3 cellular contexts compared by ENCODE assay signal in the genomic region with DNA sequence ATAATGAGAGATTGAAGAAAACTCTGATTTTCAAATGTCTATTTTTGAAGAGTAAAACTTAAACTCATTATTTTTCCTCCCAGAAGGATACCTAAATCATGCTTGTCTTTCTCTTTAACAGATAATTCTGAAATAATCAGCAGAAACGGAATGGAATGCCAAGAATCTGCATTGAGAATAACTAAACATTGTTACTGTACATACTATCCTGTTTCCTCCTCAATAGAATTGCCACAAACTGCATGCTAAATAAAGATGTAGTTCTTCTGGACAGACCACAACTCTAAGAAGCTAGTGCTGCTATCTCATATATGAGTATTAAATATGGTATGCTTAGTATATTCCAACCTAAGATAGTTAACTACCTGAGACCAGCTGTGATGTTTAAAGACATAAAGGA.
TF ChIP-seq lines count a peak whose summit lies in the region.

No MANE protein-coding gene starts in this region.

TF ChIP-seq in SK-N-SH treated with all-trans-retinoic acid at 6 μM for 48 hours, 23 proteins besides CTCF, POLR2A, EP300 and RAD21 (continued from another document and continues in another):
- TF ChIP-seq, protein P1, sequence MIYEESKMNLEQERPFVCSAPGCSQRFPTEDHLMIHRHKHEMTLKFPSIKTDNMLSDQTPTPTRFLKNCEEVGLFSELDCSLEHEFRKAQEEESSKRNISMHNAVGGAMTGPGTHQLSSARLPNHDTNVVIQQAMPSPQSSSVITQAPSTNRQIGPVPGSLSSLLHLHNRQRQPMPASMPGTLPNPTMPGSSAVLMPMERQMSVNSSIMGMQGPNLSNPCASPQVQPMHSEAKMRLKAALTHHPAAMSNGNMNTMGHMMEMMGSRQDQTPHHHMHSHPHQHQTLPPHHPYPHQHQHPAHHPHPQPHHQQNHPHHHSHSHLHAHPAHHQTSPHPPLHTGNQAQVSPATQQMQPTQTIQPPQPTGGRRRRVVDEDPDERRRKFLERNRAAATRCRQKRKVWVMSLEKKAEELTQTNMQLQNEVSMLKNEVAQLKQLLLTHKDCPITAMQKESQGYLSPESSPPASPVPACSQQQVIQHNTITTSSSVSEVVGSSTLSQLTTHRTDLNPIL (CRISPR knock-in tag; IDR thresholded peaks at IDR 0.05; ENCODE audit: low read depth): no peak
- no peak; the same call in 1 of the 2 replicates for TF ChIP-seq ISL1 (CRISPR knock-in tag; IDR thresholded peaks at IDR 0.05)
- no peak for TF ChIP-seq OSR1 (CRISPR knock-in tag; IDR thresholded peaks at IDR 0.05)
- TF ChIP-seq, protein P2, sequence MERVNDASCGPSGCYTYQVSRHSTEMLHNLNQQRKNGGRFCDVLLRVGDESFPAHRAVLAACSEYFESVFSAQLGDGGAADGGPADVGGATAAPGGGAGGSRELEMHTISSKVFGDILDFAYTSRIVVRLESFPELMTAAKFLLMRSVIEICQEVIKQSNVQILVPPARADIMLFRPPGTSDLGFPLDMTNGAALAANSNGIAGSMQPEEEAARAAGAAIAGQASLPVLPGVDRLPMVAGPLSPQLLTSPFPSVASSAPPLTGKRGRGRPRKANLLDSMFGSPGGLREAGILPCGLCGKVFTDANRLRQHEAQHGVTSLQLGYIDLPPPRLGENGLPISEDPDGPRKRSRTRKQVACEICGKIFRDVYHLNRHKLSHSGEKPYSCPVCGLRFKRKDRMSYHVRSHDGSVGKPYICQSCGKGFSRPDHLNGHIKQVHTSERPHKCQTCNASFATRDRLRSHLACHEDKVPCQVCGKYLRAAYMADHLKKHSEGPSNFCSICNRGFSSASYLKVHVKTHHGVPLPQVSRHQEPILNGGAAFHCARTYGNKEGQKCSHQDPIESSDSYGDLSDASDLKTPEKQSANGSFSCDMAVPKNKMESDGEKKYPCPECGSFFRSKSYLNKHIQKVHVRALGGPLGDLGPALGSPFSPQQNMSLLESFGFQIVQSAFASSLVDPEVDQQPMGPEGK (CRISPR knock-in tag; IDR thresholded peaks at IDR 0.05; ENCODE audit: borderline replicate concordance): no peak
- TF ChIP-seq, protein P3, sequence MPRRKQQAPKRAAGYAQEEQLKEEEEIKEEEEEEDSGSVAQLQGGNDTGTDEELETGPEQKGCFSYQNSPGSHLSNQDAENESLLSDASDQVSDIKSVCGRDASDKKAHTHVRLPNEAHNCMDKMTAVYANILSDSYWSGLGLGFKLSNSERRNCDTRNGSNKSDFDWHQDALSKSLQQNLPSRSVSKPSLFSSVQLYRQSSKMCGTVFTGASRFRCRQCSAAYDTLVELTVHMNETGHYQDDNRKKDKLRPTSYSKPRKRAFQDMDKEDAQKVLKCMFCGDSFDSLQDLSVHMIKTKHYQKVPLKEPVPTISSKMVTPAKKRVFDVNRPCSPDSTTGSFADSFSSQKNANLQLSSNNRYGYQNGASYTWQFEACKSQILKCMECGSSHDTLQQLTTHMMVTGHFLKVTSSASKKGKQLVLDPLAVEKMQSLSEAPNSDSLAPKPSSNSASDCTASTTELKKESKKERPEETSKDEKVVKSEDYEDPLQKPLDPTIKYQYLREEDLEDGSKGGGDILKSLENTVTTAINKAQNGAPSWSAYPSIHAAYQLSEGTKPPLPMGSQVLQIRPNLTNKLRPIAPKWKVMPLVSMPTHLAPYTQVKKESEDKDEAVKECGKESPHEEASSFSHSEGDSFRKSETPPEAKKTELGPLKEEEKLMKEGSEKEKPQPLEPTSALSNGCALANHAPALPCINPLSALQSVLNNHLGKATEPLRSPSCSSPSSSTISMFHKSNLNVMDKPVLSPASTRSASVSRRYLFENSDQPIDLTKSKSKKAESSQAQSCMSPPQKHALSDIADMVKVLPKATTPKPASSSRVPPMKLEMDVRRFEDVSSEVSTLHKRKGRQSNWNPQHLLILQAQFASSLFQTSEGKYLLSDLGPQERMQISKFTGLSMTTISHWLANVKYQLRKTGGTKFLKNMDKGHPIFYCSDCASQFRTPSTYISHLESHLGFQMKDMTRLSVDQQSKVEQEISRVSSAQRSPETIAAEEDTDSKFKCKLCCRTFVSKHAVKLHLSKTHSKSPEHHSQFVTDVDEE (CRISPR knock-in tag; IDR thresholded peaks at IDR 0.05): no peak
- no peak for TF ChIP-seq TOX (CRISPR knock-in tag; IDR thresholded peaks at IDR 0.05; ENCODE audit: borderline replicate concordance)
- TF ChIP-seq ESRRG (CRISPR knock-in tag; IDR thresholded peaks at IDR 0.05): no peak
- no peak for TF ChIP-seq ZFP30 (CRISPR knock-in tag; IDR thresholded peaks at IDR 0.05)

TF ChIP-seq in SK-N-SH, 30 proteins besides CTCF, POLR2A, EP300 and RAD21 (continued from another document):
- TF ChIP-seq, protein P4, sequence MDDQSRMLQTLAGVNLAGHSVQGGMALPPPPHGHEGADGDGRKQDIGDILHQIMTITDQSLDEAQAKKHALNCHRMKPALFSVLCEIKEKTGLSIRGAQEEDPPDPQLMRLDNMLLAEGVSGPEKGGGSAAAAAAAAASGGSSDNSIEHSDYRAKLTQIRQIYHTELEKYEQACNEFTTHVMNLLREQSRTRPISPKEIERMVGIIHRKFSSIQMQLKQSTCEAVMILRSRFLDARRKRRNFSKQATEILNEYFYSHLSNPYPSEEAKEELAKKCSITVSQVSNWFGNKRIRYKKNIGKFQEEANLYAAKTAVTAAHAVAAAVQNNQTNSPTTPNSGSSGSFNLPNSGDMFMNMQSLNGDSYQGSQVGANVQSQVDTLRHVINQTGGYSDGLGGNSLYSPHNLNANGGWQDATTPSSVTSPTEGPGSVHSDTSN (IDR thresholded peaks at IDR 0.05): no peak
- TF ChIP-seq EZH2phosphoT487 (IDR thresholded peaks at IDR 0.05; ENCODE audit: borderline replicate concordance, low read depth) (no peak), YY1 (IDR thresholded peaks at IDR 0.05; ENCODE audit: low read depth) (no peak), NRF1 (IDR thresholded peaks at IDR 0.05; ENCODE audit: low read depth, low read length) (no peak), TAF1 (IDR thresholded peaks at IDR 0.05; ENCODE audit: borderline replicate concordance, low read depth, low read length) (no peak), POLR2AphosphoS5 (IDR thresholded peaks at IDR 0.05; ENCODE audit: low read depth, low read length) (no peak), CHD2 (IDR thresholded peaks at IDR 0.05; ENCODE audit: low read length, partially characterized antibody) (no peak), FOXM1 (IDR thresholded peaks at IDR 0.05; ENCODE audit: low read depth) (no peak)
- TF ChIP-seq, protein P5, sequence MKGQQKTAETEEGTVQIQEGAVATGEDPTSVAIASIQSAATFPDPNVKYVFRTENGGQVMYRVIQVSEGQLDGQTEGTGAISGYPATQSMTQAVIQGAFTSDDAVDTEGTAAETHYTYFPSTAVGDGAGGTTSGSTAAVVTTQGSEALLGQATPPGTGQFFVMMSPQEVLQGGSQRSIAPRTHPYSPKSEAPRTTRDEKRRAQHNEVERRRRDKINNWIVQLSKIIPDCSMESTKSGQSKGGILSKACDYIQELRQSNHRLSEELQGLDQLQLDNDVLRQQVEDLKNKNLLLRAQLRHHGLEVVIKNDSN (IDR thresholded peaks at IDR 0.05; ENCODE audit: borderline replicate concordance, low read depth): no peak

TF ChIP-seq in HEK293T, 16 proteins besides CTCF, POLR2A, EP300 and RAD21 (continued from another document):
- TF ChIP-seq, protein P6, sequence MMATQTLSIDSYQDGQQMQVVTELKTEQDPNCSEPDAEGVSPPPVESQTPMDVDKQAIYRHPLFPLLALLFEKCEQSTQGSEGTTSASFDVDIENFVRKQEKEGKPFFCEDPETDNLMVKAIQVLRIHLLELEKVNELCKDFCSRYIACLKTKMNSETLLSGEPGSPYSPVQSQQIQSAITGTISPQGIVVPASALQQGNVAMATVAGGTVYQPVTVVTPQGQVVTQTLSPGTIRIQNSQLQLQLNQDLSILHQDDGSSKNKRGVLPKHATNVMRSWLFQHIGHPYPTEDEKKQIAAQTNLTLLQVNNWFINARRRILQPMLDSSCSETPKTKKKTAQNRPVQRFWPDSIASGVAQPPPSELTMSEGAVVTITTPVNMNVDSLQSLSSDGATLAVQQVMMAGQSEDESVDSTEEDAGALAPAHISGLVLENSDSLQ (IDR thresholded peaks at IDR 0.05): no peak
- TF ChIP-seq LEF1 (IDR thresholded peaks at IDR 0.05; ENCODE audit: borderline replicate concordance): no peak
- TF ChIP-seq BHLHE40 (IDR thresholded peaks at IDR 0.05; ENCODE audit: borderline replicate concordance): no peak
